ENCODE assay signal across 1 cellular context in genomic region chr4:131531087-131531486, GRCh38.
A peak's percentile ranks its signal among the peaks of the same experiment; 100 is the strongest.
TF ChIP-seq lines count a peak whose summit lies in the region.

No MANE protein-coding gene starts in this region.

TF ChIP-seq in HepG2, 621 proteins besides CTCF, POLR2A, EP300 and RAD21:
- TF ChIP-seq USF2 (IDR thresholded peaks at IDR 0.05; ENCODE audit: low read depth, low read length) (peak; percentile 77), USF2 (CRISPR knock-in tag; IDR thresholded peaks at IDR 0.05; ENCODE audit: borderline replicate concordance) (no peak), MTERF4 (CRISPR knock-in tag; IDR thresholded peaks at IDR 0.05) (no peak), RAD51 (IDR thresholded peaks at IDR 0.05; ENCODE audit: borderline replicate concordance) (peak; percentile 90), MAFF (IDR thresholded peaks at IDR 0.05; ENCODE audit: low read depth, low read length) (peak; percentile 93), MAFK (conservative IDR thresholded peaks at IDR 0.05 in 1 of 2, IDR thresholded peaks at IDR 0.05 in 1 of 2; ENCODE audit: low read length in 2 of 2) (peak; percentile 95 to 96)
